ENCODE assay signal across 33 cellular contexts in the genomic region with DNA sequence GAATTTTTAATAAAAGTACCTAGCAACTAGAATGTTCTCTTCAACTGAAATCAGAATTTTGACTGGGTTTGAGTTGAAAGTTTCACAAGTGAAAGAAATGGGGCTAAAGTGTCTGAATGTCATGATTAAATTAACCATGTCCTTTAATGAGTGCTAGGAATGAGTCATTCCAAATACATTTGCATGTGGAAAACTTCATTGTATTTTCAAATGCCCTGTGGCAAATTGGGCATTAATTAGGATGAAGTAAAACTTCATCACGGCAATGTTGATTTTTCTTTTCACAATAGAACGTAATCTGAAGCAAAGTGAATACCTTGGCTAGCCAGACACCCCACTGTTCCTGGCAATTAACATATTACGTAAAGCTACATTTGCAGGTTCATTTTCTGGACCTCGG.
"Had no signal": no experiment of that assay in that cellular context is flagged by ENCODE, and none has a peak within 500 bp of the region (broad histone marks: within the 10 kb centered on the region; RNA-seq: fewer than 3 reads in every experiment).

No MANE protein-coding gene starts in this region.

- H3K36me3 ChIP-seq: adrenal gland, brain microvascular endothelial cell, gastrocnemius medialis had no signal

- DNase-seq: activated CD4-positive, alpha-beta memory T cell treated with anti-CD3 and anti-CD28 coated beads for 36 hours; activated CD4-positive, alpha-beta T cell treated with anti-CD3 and anti-CD28 coated beads for 36 hours; activated CD4-positive, alpha-beta T cell treated with anti-CD3 and anti-CD28 coated beads, Interleukin-2, amount 10 ng/mL, durations not matched to agents 24 days and 14 days; activated CD4-positive, CD25-positive, alpha-beta regulatory T cell; activated CD4-positive, CD25-positive, alpha-beta regulatory T cell treated with anti-CD3 and anti-CD28 coated beads, Interleukin-2, amount 50 U/mL, for 72 hours; activated CD8-positive, alpha-beta memory T cell treated with anti-CD3 and anti-CD28 coated beads, Interleukin-2, amount 10 ng/mL, durations not matched to agents 7 days and 5 days; activated CD8-positive, alpha-beta memory T cell treated with anti-CD3 and anti-CD28 coated beads, Interleukin-2, amount 50 U/mL, for 4 hours; activated CD8-positive, alpha-beta T cell treated with anti-CD3 and anti-CD28 coated beads, Interleukin-2, amount 10 ng/mL, durations not matched to agents 7 days and 5 days; activated effector memory CD4-positive, alpha-beta T cell treated with anti-CD3 and anti-CD28 coated beads, Interleukin-2, amount 50 U/mL, for 16 hours; activated naive CD4-positive, alpha-beta T cell treated with anti-CD3 and anti-CD28 coated beads for 36 hours; activated naive CD8-positive, alpha-beta T cell treated with anti-CD3 and anti-CD28 coated beads for 36 hours; activated naive CD8-positive, alpha-beta T cell treated with anti-CD3 and anti-CD28 coated beads, Interleukin-2, amount 50 U/mL, for 24 hours; activated T-cell treated with anti-CD3 and anti-CD28 coated beads, Interleukin-2, amount 50 U/mL, for 1 hour; activated T-cell treated with anti-CD3 and anti-CD28 coated beads, Interleukin-2, amount 50 U/mL, for 48 hours; adrenal gland; amygdala; aorta; brain microvascular endothelial cell; dorsolateral prefrontal cortex; effector memory CD4-positive, alpha-beta T cell; endodermal cell; foreskin fibroblast; gastrocnemius medialis; glutamatergic neuron; heart left ventricle; T-helper 2 cell had no signal

- ATAC-seq: activated CD4-positive, alpha-beta T cell treated with anti-CD3 and anti-CD28 coated beads for 36 hours; activated CD8-positive, alpha-beta memory T cell treated with anti-CD3 and anti-CD28 coated beads, Interleukin-2, amount 10 ng/mL, durations not matched to agents 7 days and 5 days; activated CD8-positive, alpha-beta T cell treated with anti-CD3 and anti-CD28 coated beads, Interleukin-2, amount 10 ng/mL, durations not matched to agents 7 days and 5 days; activated naive CD8-positive, alpha-beta T cell treated with anti-CD3 and anti-CD28 coated beads, Interleukin-2, amount 50 U/mL, for 24 hours; esophagus mucosa; heart left ventricle had no signal

- H3K9me3 ChIP-seq: adrenal gland, gastrocnemius medialis, heart left ventricle had no signal

- H3K27me3 Mint-ChIP-seq: activated CD8-positive, alpha-beta memory T cell treated with anti-CD3 and anti-CD28 coated beads, Interleukin-2, amount 10 ng/mL, durations not matched to agents 7 days and 5 days; central memory CD8-positive, alpha-beta T cell; dendritic cell treated with granulocyte-macrophage colony-stimulating factor and Interleukin-4, amounts not matched to agents 40 ng/mL and 50 ng/mL, for 4 days had no signal

- H3K27me3 ChIP-seq: adrenal gland, brain microvascular endothelial cell, dorsolateral prefrontal cortex, gastrocnemius medialis, heart left ventricle had no signal

- H3K36me3 Mint-ChIP-seq: activated CD4-positive, alpha-beta memory T cell treated with anti-CD3 and anti-CD28 coated beads for 36 hours; activated CD8-positive, alpha-beta memory T cell treated with anti-CD3 and anti-CD28 coated beads, Interleukin-2, amount 10 ng/mL, durations not matched to agents 7 days and 5 days; activated naive CD4-positive, alpha-beta T cell treated with anti-CD3 and anti-CD28 coated beads, Interleukin-2, amount 50 U/mL, for 24 hours; activated naive CD8-positive, alpha-beta T cell treated with anti-CD3 and anti-CD28 coated beads for 36 hours had no signal

- H3K27ac ChIP-seq: adrenal gland, brain microvascular endothelial cell, coronary artery, dorsolateral prefrontal cortex, heart left ventricle had no signal

- H3K9me3 Mint-ChIP-seq: activated CD4-positive, alpha-beta T cell treated with anti-CD3 and anti-CD28 coated beads, Interleukin-2, amount 10 ng/mL, durations not matched to agents 24 days and 14 days; dendritic cell treated with granulocyte-macrophage colony-stimulating factor and Interleukin-4, amounts not matched to agents 40 ng/mL and 50 ng/mL, for 4 days had no signal

- H3K4me3 Mint-ChIP-seq: activated CD4-positive, alpha-beta memory T cell treated with anti-CD3 and anti-CD28 coated beads for 36 hours; activated CD4-positive, alpha-beta T cell treated with anti-CD3 and anti-CD28 coated beads for 36 hours; activated CD4-positive, alpha-beta T cell treated with anti-CD3 and anti-CD28 coated beads, Interleukin-2, amount 10 ng/mL, durations not matched to agents 24 days and 14 days; activated CD8-positive, alpha-beta memory T cell treated with anti-CD3 and anti-CD28 coated beads, Interleukin-2, amount 10 ng/mL, durations not matched to agents 7 days and 5 days; activated CD8-positive, alpha-beta T cell treated with anti-CD3 and anti-CD28 coated beads, Interleukin-2, amount 10 ng/mL, durations not matched to agents 7 days and 5 days; activated naive CD4-positive, alpha-beta T cell treated with anti-CD3 and anti-CD28 coated beads for 36 hours; activated naive CD4-positive, alpha-beta T cell treated with anti-CD3 and anti-CD28 coated beads, Interleukin-2, amount 50 U/mL, for 24 hours; activated naive CD8-positive, alpha-beta T cell treated with anti-CD3 and anti-CD28 coated beads for 36 hours; activated naive CD8-positive, alpha-beta T cell treated with anti-CD3 and anti-CD28 coated beads, Interleukin-2, amount 50 U/mL, for 24 hours; activated T-helper 1 cell treated with anti-CD3 and anti-CD28 coated beads, Interleukin-12 subunit alpha, Interleukin-12 subunit beta, Interleukin-2, Interleukin-4 antibody, amounts not matched to agents 30 ng/mL and 10 ng/mL and 1 ng/mL, durations not matched to agents 14 hours and 24 hours and 36 hours; central memory CD8-positive, alpha-beta T cell; dendritic cell treated with granulocyte-macrophage colony-stimulating factor and Interleukin-4, amounts not matched to agents 40 ng/mL and 50 ng/mL, for 4 days; endodermal cell had no signal

- H3K27ac Mint-ChIP-seq: activated CD4-positive, alpha-beta memory T cell treated with anti-CD3 and anti-CD28 coated beads for 36 hours; activated CD4-positive, alpha-beta T cell treated with anti-CD3 and anti-CD28 coated beads for 36 hours; activated CD4-positive, alpha-beta T cell treated with anti-CD3 and anti-CD28 coated beads, Interleukin-2, amount 10 ng/mL, durations not matched to agents 24 days and 14 days; activated CD8-positive, alpha-beta memory T cell treated with anti-CD3 and anti-CD28 coated beads, Interleukin-2, amount 10 ng/mL, durations not matched to agents 7 days and 5 days; activated CD8-positive, alpha-beta T cell treated with anti-CD3 and anti-CD28 coated beads, Interleukin-2, amount 10 ng/mL, durations not matched to agents 7 days and 5 days; activated naive CD4-positive, alpha-beta T cell treated with anti-CD3 and anti-CD28 coated beads for 36 hours; activated naive CD4-positive, alpha-beta T cell treated with anti-CD3 and anti-CD28 coated beads, Interleukin-2, amount 50 U/mL, for 24 hours; activated naive CD8-positive, alpha-beta T cell treated with anti-CD3 and anti-CD28 coated beads for 36 hours; activated naive CD8-positive, alpha-beta T cell treated with anti-CD3 and anti-CD28 coated beads, Interleukin-2, amount 50 U/mL, for 24 hours; activated T-helper 1 cell treated with anti-CD3 and anti-CD28 coated beads, Interleukin-12 subunit alpha, Interleukin-12 subunit beta, Interleukin-2, Interleukin-4 antibody, amounts not matched to agents 30 ng/mL and 10 ng/mL and 1 ng/mL, durations not matched to agents 14 hours and 24 hours and 36 hours; activated T-helper 2 cell treated with anti-CD3 and anti-CD28 coated beads, Interferon-gamma antibody, Interleukin-2, Interleukin-4, amounts not matched to agents 10 μg/mL and 5 μg/mL and 100 μg/mL, durations not matched to agents 14 hours and 24 hours and 36 hours; dendritic cell treated with granulocyte-macrophage colony-stimulating factor and Interleukin-4, amounts not matched to agents 40 ng/mL and 50 ng/mL, for 4 days; endodermal cell had no signal

- H3K4me3 ChIP-seq: adrenal gland, coronary artery, dorsolateral prefrontal cortex, gastrocnemius medialis, heart left ventricle had no signal

- H3K4me1 Mint-ChIP-seq: activated CD4-positive, alpha-beta T cell treated with anti-CD3 and anti-CD28 coated beads for 36 hours; activated CD8-positive, alpha-beta memory T cell treated with anti-CD3 and anti-CD28 coated beads, Interleukin-2, amount 10 ng/mL, durations not matched to agents 7 days and 5 days; activated naive CD4-positive, alpha-beta T cell treated with anti-CD3 and anti-CD28 coated beads, Interleukin-2, amount 50 U/mL, for 24 hours; activated naive CD8-positive, alpha-beta T cell treated with anti-CD3 and anti-CD28 coated beads for 36 hours; activated naive CD8-positive, alpha-beta T cell treated with anti-CD3 and anti-CD28 coated beads, Interleukin-2, amount 50 U/mL, for 24 hours; central memory CD8-positive, alpha-beta T cell had no signal
